Comparison of ENCODE assay signal across 8 cellular contexts in genomic region chr7:96321041-96321669, GRCh38. TPM values are rescaled to one million over a fixed set of nuclear protein-coding genes. Genes with fewer than 3 reads are reported as not detected.
DNase-seq lines count a peak whose midpoint lies in the region; ATAC-seq and TF ChIP-seq lines count a peak whose summit lies in the region.

No MANE protein-coding gene starts in this region.

- H3K4me1 Mint-ChIP-seq in CD4-positive, alpha-beta T cell (ENCODE audit: low read depth), result peaks cover 36% of the 10 kb centered on the region
- H3K4me1 Mint-ChIP-seq in activated CD4-positive, alpha-beta memory T cell treated with anti-CD3 and anti-CD28 coated beads for 36 hours (ENCODE audit: low read depth), result peaks cover 39% of the 10 kb centered on the region

- TF ChIP-seq CTCF in CD4-positive, alpha-beta T cell (IDR thresholded peaks at IDR 0.05), result no peak

- H3K9me3 ChIP-seq in CD4-positive, alpha-beta T cell (ENCODE audit: control insufficient read depth, low read length), result no peaks in the 10 kb centered on the region

- H3K27me3 ChIP-seq in CD4-positive, alpha-beta T cell (ENCODE audit: control insufficient read depth, insufficient read depth, low read length), result no peaks in the 10 kb centered on the region

- intact Hi-C loops in CD4-positive, alpha-beta T cell (cut with DNase I, micrococcal nuclease), result loop anchor here (5.0 to 10.0 kb wide), 2 partner anchors 34 to 384 kb away; partner anchors contain the start of gene SEM1 (in 1 of the 2)
- intact Hi-C loops in activated CD4-positive, alpha-beta memory T cell treated with anti-CD3 and anti-CD28 coated beads for 36 hours (cut with micrococcal nuclease), result loop anchor here (5.0 to 10.0 kb wide), 5 partner anchors 244 to 1666 kb away; partner anchors contain the start of genes ASNS, SEM1 and SGCE

- POLR2A ChIA-PET in CD4-positive, alpha-beta T cell (lab: Charles Lee), result interaction anchor here (1.0 kb wide), 1 partner anchor 35 kb away, joined by 6 read pairs; no protein-coding TSS in a partner anchor
- POLR2A ChIA-PET in activated CD4-positive, alpha-beta memory T cell treated with anti-CD3 and anti-CD28 coated beads for 36 hours (lab: Charles Lee), result interaction anchor here (2.1 kb wide), 1 partner anchor 17 kb away, joined by 18 read pairs; no protein-coding TSS in a partner anchor

- ATAC-seq in CD4-positive, alpha-beta T cell (ENCODE audit: poor library complexity), result peak; percentile 59
- peak; percentile 58 for ATAC-seq in HG03378 (IDR thresholded peaks at IDR 0.05; ENCODE audit: unreplicated experiment)
- peak; percentile 37 for ATAC-seq in stimulated activated naive CD8-positive, alpha-beta T cell treated with anti-CD3 and anti-CD28 coated beads, Interleukin-15, Interleukin-2, amounts not matched to agents 100 U/mL and 50 U/mL, for 24 hours

- peak; percentile 79 for TF ChIP-seq POLR2A in GM19193 (IDR thresholded peaks at IDR 0.05; ENCODE audit: extremely low read depth, insufficient read depth, insufficient read length)
- no peak for TF ChIP-seq POLR2A in erythroblast (IDR thresholded peaks at IDR 0.05; ENCODE audit: low read length)

- CTCF ChIA-PET in CD4-positive, alpha-beta T cell (lab: Charles Lee), result no interaction called here
- CTCF ChIA-PET in activated CD4-positive, alpha-beta memory T cell treated with anti-CD3 and anti-CD28 coated beads for 36 hours (lab: Charles Lee), result no interaction called here

- DNase-seq in CD4-positive, alpha-beta T cell, result peak in 6 of 10 experiments; percentile 7 to 53 (median 24)
- DNase-seq in NCI-H510A (lab: John Stamatoyannopoulos, UW) (peak; percentile 24), erythroblast (lab: John Stamatoyannopoulos, UW) (peak; percentile 80 to 83), mucosa of gallbladder (ENCODE audit: low spot score) (peak; percentile 87)
- DNase-seq in activated CD4-positive, alpha-beta memory T cell treated with anti-CD3 and anti-CD28 coated beads for 36 hours, result peak; percentile 71
- DNase-seq in stimulated activated naive CD8-positive, alpha-beta T cell treated with anti-CD3 and anti-CD28 coated beads, Interleukin-15, Interleukin-2, amounts not matched to agents 100 U/mL and 50 U/mL, for 24 hours, result peak; percentile 77

- H3K27ac Mint-ChIP-seq in CD4-positive, alpha-beta T cell, result peak overlapping the region; percentile 96
- peak overlapping the region; percentile 93 for H3K27ac Mint-ChIP-seq in activated CD4-positive, alpha-beta memory T cell treated with anti-CD3 and anti-CD28 coated beads for 36 hours

- no peaks in the 10 kb centered on the region for H3K9me3 Mint-ChIP-seq in CD4-positive, alpha-beta T cell
- no peaks in the 10 kb centered on the region for H3K9me3 Mint-ChIP-seq in activated CD4-positive, alpha-beta memory T cell treated with anti-CD3 and anti-CD28 coated beads for 36 hours

- peak overlapping the region; percentile 97 for H3K4me3 Mint-ChIP-seq in CD4-positive, alpha-beta T cell
- peak overlapping the region; percentile 88 for H3K4me3 Mint-ChIP-seq in activated CD4-positive, alpha-beta memory T cell treated with anti-CD3 and anti-CD28 coated beads for 36 hours

- peak overlapping the region; percentile 63 for H3K27ac ChIP-seq in CD4-positive, alpha-beta T cell (ENCODE audit: low read depth, low read length)

- peaks cover 7% of the 10 kb centered on the region for H3K36me3 Mint-ChIP-seq in CD4-positive, alpha-beta T cell (ENCODE audit: low read depth)
- peaks cover 2% of the 10 kb centered on the region for H3K36me3 Mint-ChIP-seq in activated CD4-positive, alpha-beta memory T cell treated with anti-CD3 and anti-CD28 coated beads for 36 hours

- H3K27me3 Mint-ChIP-seq in CD4-positive, alpha-beta T cell, result no peaks in the 10 kb centered on the region
- no peaks in the 10 kb centered on the region for H3K27me3 Mint-ChIP-seq in activated CD4-positive, alpha-beta memory T cell treated with anti-CD3 and anti-CD28 coated beads for 36 hours

RNA-seq across cellular contexts. Expression of gene SLC25A13, which starts 0.7 kb away (rescaled TPM):
- 10 to 100 TPM; 12.7 to 13.5 TPM for total RNA-seq in CD4-positive, alpha-beta T cell
- total RNA-seq in activated CD4-positive, alpha-beta memory T cell treated with anti-CD3 and anti-CD28 coated beads for 36 hours, result 1 to 10 TPM; 7.5 to 7.9 TPM
- 35.2 TPM for total RNA-seq in mucosa of gallbladder

Comparison
In these comparisons a context has a peak if more than half of its experiments do, and no peak if none do; other contexts are left out.
1. Peak in every context shown above with its lines: DNase-seq, ATAC-seq and H3K27ac ChIP-seq.
2. DNase-seq: peak in every context shown above with its lines; median percentile 87 in mucosa of gallbladder; 82 in erythroblast; 77 in stimulated activated naive CD8-positive, alpha-beta T cell treated with anti-CD3 and anti-CD28 coated beads, Interleukin-15, Interleukin-2, amounts not matched to agents 100 U/mL and 50 U/mL, for 24 hours; 71 in activated CD4-positive, alpha-beta memory T cell treated with anti-CD3 and anti-CD28 coated beads for 36 hours; 24 in CD4-positive, alpha-beta T cell; 24 in NCI-H510A.